Comparison of ENCODE assay signal across 11 cellular contexts in genomic region chr17:31321971-31322370, GRCh38. TPM values are rescaled to one million over a fixed set of nuclear protein-coding genes. Genes with fewer than 3 reads are reported as not detected.
DNase-seq lines count a peak whose midpoint lies in the region; ATAC-seq and TF ChIP-seq lines count a peak whose summit lies in the region.
"Had no signal": no experiment of that assay in that cellular context is flagged by ENCODE, and none has a peak within 500 bp of the region (broad histone marks: within the 10 kb centered on the region; RNA-seq: fewer than 3 reads in every experiment).

No MANE protein-coding gene starts in this region.

- BruUV-seq in Calu3 (replicated peaks; lab: Mats Ljungman, UMichigan): no TSS peak

- no peak overlapping the region for H3K27ac Mint-ChIP-seq in Calu3 (ENCODE audit: unreplicated experiment)

- peak overlapping the region; percentile 79 for H3K27ac ChIP-seq in layer of hippocampus (ENCODE audit: low read depth, low read length)

- DNase-seq in stimulated activated CD4-positive, alpha-beta T cell treated with anti-CD3 and anti-CD28 coated beads, Interleukin-15, amount 100 ng/mL, for 24 hours: peak; percentile 43
- no peak for DNase-seq in stimulated activated CD4-positive, alpha-beta T cell treated with anti-CD3 and anti-CD28 coated beads, Interleukin-12 subunit alpha, Interleukin-12 subunit beta, amount 100 ng/mL, for 4 hours
- DNase-seq in activated T-cell treated with anti-CD3 and anti-CD28 coated beads, Interleukin-2, amount 50 U/mL, for 4 hours: peak; percentile 11
- DNase-seq in NCI-H748 (lab: John Stamatoyannopoulos, UW; ENCODE audit: unreplicated experiment) (no peak), Calu3 (no peak), D341Med (ENCODE audit: low spot score) (no peak)
- DNase-seq: NCI-H2171 had no signal

- peak overlapping the region; percentile 75 for H3K4me3 Mint-ChIP-seq in activated T-cell treated with anti-CD3 and anti-CD28 coated beads, Interleukin-2, amount 50 U/mL, for 4 hours
- H3K4me3 Mint-ChIP-seq in Calu3 (ENCODE audit: low read depth, unreplicated experiment): no peak overlapping the region

- CTCF ChIA-PET in Calu3 (lab: Charles Lee): interaction anchor here (0.6 to 0.7 kb wide), 3 partner anchors 22 to 192 kb away, joined by 3 to 4 read pairs (median 4); no protein-coding TSS in a partner anchor

- H3K9me3 Mint-ChIP-seq in activated T-cell treated with anti-CD3 and anti-CD28 coated beads, Interleukin-2, amount 50 U/mL, for 4 hours: no peaks in the 10 kb centered on the region
- H3K9me3 Mint-ChIP-seq in Calu3 (ENCODE audit: low read depth, unreplicated experiment): no peaks in the 10 kb centered on the region

- no peak for TF ChIP-seq CTCF in Calu3 (IDR thresholded peaks at IDR 0.05; ENCODE audit: unreplicated experiment)

- H3K36me3 Mint-ChIP-seq in activated T-cell treated with anti-CD3 and anti-CD28 coated beads, Interleukin-2, amount 50 U/mL, for 4 hours (ENCODE audit: insufficient read depth): peaks cover 6% of the 10 kb centered on the region
- H3K36me3 Mint-ChIP-seq in Calu3 (ENCODE audit: insufficient read depth, unreplicated experiment): no peaks in the 10 kb centered on the region

- H3K27me3 ChIP-seq in layer of hippocampus (ENCODE audit: control insufficient read depth, insufficient read depth, low read length): no peaks in the 10 kb centered on the region
- H3K27me3 ChIP-seq: testis had no signal

- peaks cover 27% of the 10 kb centered on the region for H3K4me1 Mint-ChIP-seq in activated T-cell treated with anti-CD3 and anti-CD28 coated beads, Interleukin-2, amount 50 U/mL, for 4 hours (ENCODE audit: low read depth)
- no peaks in the 10 kb centered on the region for H3K4me1 Mint-ChIP-seq in Calu3 (ENCODE audit: low read depth, unreplicated experiment)

- ATAC-seq in activated T-cell treated with anti-CD3 and anti-CD28 coated beads, Interleukin-2, amount 50 U/mL, for 4 hours: peak; percentile 16 to 18
- ATAC-seq in HG03045 (IDR thresholded peaks at IDR 0.05; ENCODE audit: unreplicated experiment): no peak

- intact Hi-C loops in Calu3 (cut with micrococcal nuclease; ENCODE audit: unreplicated experiment): no loop called here

- no peaks in the 10 kb centered on the region for H3K27me3 Mint-ChIP-seq in activated T-cell treated with anti-CD3 and anti-CD28 coated beads, Interleukin-2, amount 50 U/mL, for 4 hours (ENCODE audit: low read depth)
- H3K27me3 Mint-ChIP-seq in Calu3 (ENCODE audit: unreplicated experiment): no peaks in the 10 kb centered on the region

RNA-seq across cellular contexts. Expression of gene EVI2A, which starts 0.5 kb away (rescaled TPM):
- total RNA-seq in activated T-cell treated with anti-CD3 and anti-CD28 coated beads, Interleukin-2, amount 50 U/mL, for 4 hours: 10 to 100 TPM; 18.4 to 25.1 (median 19.4) TPM
- total RNA-seq in Calu3 (2022): not detected in 2 replicates

RNA-seq across cellular contexts. Expression of gene EVI2B, which starts 8.1 kb away (rescaled TPM):
- 1 to 10 TPM; 5.0 to 7.0 (median 7.0) TPM for total RNA-seq in activated T-cell treated with anti-CD3 and anti-CD28 coated beads, Interleukin-2, amount 50 U/mL, for 4 hours
- total RNA-seq in Calu3 (2022): not detected in 2 replicates

RNA-seq across cellular contexts. Expression of gene OMG, which starts 24.9 kb away (rescaled TPM):
- under 1 TPM in 1 of 3 donors, not detected in 2; 0.15 TPM for total RNA-seq in activated T-cell treated with anti-CD3 and anti-CD28 coated beads, Interleukin-2, amount 50 U/mL, for 4 hours
- not detected in 2 replicates for total RNA-seq in Calu3 (2022)
- total RNA-seq: RPMI7951, testis had no signal

Comparison
In these comparisons a context has a peak if more than half of its experiments do, and no peak if none do; other contexts are left out.
1. DNase-seq: peak in stimulated activated CD4-positive, alpha-beta T cell treated with anti-CD3 and anti-CD28 coated beads, Interleukin-15, amount 100 ng/mL, for 24 hours (single experiment) and activated T-cell treated with anti-CD3 and anti-CD28 coated beads, Interleukin-2, amount 50 U/mL, for 4 hours (single experiment); none in stimulated activated CD4-positive, alpha-beta T cell treated with anti-CD3 and anti-CD28 coated beads, Interleukin-12 subunit alpha, Interleukin-12 subunit beta, amount 100 ng/mL, for 4 hours (single experiment), NCI-H748 (single experiment), Calu3 (single experiment) and D341Med (single experiment).
2. RNA of gene EVI2A, which starts 0.5 kb away (total RNA-seq): 18.4 to 25.1 TPM in activated T-cell treated with anti-CD3 and anti-CD28 coated beads, Interleukin-2, amount 50 U/mL, for 4 hours; not detected in Calu3; every median in the first group is over 10 times any median in the second.